23 cellular contexts compared by ENCODE assay signal in genomic region chr7:4093035-4093434, GRCh38.
"Had no signal": no experiment of that assay in that cellular context is flagged by ENCODE, and none has a peak within 500 bp of the region (broad histone marks: within the 10 kb centered on the region; RNA-seq: fewer than 3 reads in every experiment).

No MANE protein-coding gene starts in this region.

- H3K4me3 ChIP-seq: MG63, PC-9, Peyer's patch, SJCRH30 had no signal

- H3K4me1 ChIP-seq: Peyer's patch, SJCRH30 had no signal

- H3K9me3 ChIP-seq: Peyer's patch, SJCRH30 had no signal

- DNase-seq: IMR-90, Karpas-422, KG1, MG63, NCI-H1092, NCI-H1105 treated with DMSO at 0.1 percent for 48 hours, NCI-H1417 treated with DMSO at 0.1 percent for 48 hours, NCI-H146, NCI-H187, NCI-H2029, NCI-H2081 treated with DMSO at 0.1 percent for 48 hours, NCI-H2171, NCI-H345, NCI-H446 treated with DMSO at 0.1 percent for 48 hours, NCI-H510A treated with DMSO at 0.1 percent for 48 hours, NCI-H69, NCI-H774, PC-9, Peyer's patch, SHP77 treated with DMSO at 0.1 percent for 48 hours, SJCRH30 had no signal

- FAIRE-seq: HepG2 had no signal

- ATAC-seq: HepG2, Right ventricle myocardium inferior had no signal

- H3K36me3 ChIP-seq: MG63, Peyer's patch, SJCRH30 had no signal
